Comparison of ENCODE assay signal across 10 cellular contexts in genomic region chr10:79268717-79269116, GRCh38.
DNase-seq lines count a peak whose midpoint lies in the region; ATAC-seq and TF ChIP-seq lines count a peak whose summit lies in the region.
"Had no signal": no experiment of that assay in that cellular context is flagged by ENCODE, and none has a peak within 500 bp of the region (broad histone marks: within the 10 kb centered on the region; RNA-seq: fewer than 3 reads in every experiment).

No MANE protein-coding gene starts in this region.

- peak overlapping the region; percentile 47 for H3K27ac ChIP-seq in angular gyrus (ENCODE audit: low read depth, low read length)

- H3K4me3 Mint-ChIP-seq in naive B cell (peak overlapping the region in 3 of 8 donors; percentile 5 to 71 (median 56)), type B pancreatic cell (no peak overlapping the region)

- peaks cover 51 to 86% (median 69%) of the 10 kb centered on the region in 3 donors for H3K4me1 Mint-ChIP-seq in naive B cell
- peaks cover 62% of the 10 kb centered on the region for H3K4me1 Mint-ChIP-seq in type B pancreatic cell (ENCODE audit: unreplicated experiment)

- H3K36me3 Mint-ChIP-seq in activated naive CD4-positive, alpha-beta T cell treated with anti-CD3 and anti-CD28 coated beads, Interleukin-2, amount 50 U/mL, for 72 hours = no peaks in the 10 kb centered on the region
- no peaks in the 10 kb centered on the region for H3K36me3 Mint-ChIP-seq in naive B cell
- peaks cover 18% of the 10 kb centered on the region for H3K36me3 Mint-ChIP-seq in type B pancreatic cell

- ATAC-seq in activated naive CD4-positive, alpha-beta T cell treated with anti-CD3 and anti-CD28 coated beads, Interleukin-2, amount 50 U/mL, for 72 hours = no peak
- no peak for ATAC-seq in naive B cell (ENCODE audit: low read depth in 2 of 2)

- DNase-seq in activated naive CD4-positive, alpha-beta T cell treated with anti-CD3 and anti-CD28 coated beads, Interleukin-2, amount 50 U/mL, for 72 hours (ENCODE audit: low spot score in 2 of 2) = no peak
- DNase-seq in activated naive CD4-positive, alpha-beta T cell treated with Interleukin-2 at 50 U/mL for 16 hours = no peak
- no peak for DNase-seq in naive B cell
- no peak for DNase-seq in type B pancreatic cell (ENCODE audit: extremely low spot score, unreplicated experiment)
- no peak for DNase-seq in SKM-1 (lab: John Stamatoyannopoulos, UW; ENCODE audit: unreplicated experiment)
- DNase-seq in NAMALWA (ENCODE audit: low spot score) = no peak
- DNase-seq in NCI-H526 (lab: John Stamatoyannopoulos, UW) = no peak
- DNase-seq: DND-41; stimulated activated CD4-positive, alpha-beta T cell treated with anti-CD3 and anti-CD28 coated beads, Interleukin-4, amount 100 ng/mL, for 1 hour had no signal

- no peak for TF ChIP-seq CTCF in type B pancreatic cell (conservative IDR thresholded peaks at IDR 0.05)

- H3K27me3 Mint-ChIP-seq in naive B cell (no peaks in the 10 kb centered on the region), type B pancreatic cell (no peaks in the 10 kb centered on the region)

- H3K27ac Mint-ChIP-seq in activated naive CD4-positive, alpha-beta T cell treated with anti-CD3 and anti-CD28 coated beads, Interleukin-2, amount 50 U/mL, for 72 hours = peak overlapping the region; percentile 38 to 87
- peak overlapping the region in 5 of 6 donors; percentile 28 to 81 (median 50) for H3K27ac Mint-ChIP-seq in naive B cell
- peak overlapping the region; percentile 74 for H3K27ac Mint-ChIP-seq in type B pancreatic cell

- H3K9me3 Mint-ChIP-seq in activated naive CD4-positive, alpha-beta T cell treated with anti-CD3 and anti-CD28 coated beads, Interleukin-2, amount 50 U/mL, for 72 hours = no peaks in the 10 kb centered on the region
- H3K9me3 Mint-ChIP-seq in naive B cell (no peaks in the 10 kb centered on the region), type B pancreatic cell (no peaks in the 10 kb centered on the region)
